Comparison of ENCODE assay signal across 25 cellular contexts in the genomic region with DNA sequence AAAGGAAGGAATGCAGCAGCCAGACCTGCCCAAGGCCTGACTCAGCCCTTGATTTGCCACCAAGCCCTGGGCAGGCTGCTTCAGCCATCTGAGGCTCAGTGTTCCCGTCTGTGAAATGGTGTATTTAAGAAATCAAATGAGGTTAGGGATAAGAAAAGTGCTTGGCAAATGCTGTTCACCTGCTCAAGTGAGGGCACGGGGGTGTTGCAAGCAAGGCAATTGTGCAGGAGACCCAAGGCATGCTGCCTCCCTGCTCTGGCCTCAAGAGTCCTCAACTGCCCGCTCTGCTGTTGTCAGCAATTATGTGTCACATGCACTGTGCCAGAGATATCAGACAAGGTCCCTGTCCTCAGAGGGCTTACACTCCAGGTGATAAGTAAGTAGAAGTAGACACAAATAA.
A peak's percentile ranks its signal among the peaks of the same experiment; 100 is the strongest.
DNase-seq lines count a peak whose midpoint lies in the region; ATAC-seq and TF ChIP-seq lines count a peak whose summit lies in the region.
"Had no signal": no experiment of that assay in that cellular context is flagged by ENCODE, and none has a peak within 500 bp of the region (broad histone marks: within the 10 kb centered on the region; RNA-seq: fewer than 3 reads in every experiment).

No MANE protein-coding gene starts in this region.

- no peaks in the 10 kb centered on the region for H3K36me3 Mint-ChIP-seq in activated T-cell treated with anti-CD3 and anti-CD28 coated beads, Interleukin-2, amount 50 U/mL, for 24 hours (ENCODE audit: low read depth)
- H3K36me3 Mint-ChIP-seq in activated T-cell treated with anti-CD3 and anti-CD28 coated beads, Interleukin-2, amount 50 U/mL, for 72 hours (ENCODE audit: insufficient read depth in 2 of 2), result no peaks in the 10 kb centered on the region
- no peaks in the 10 kb centered on the region for H3K36me3 Mint-ChIP-seq in type B pancreatic cell
- H3K36me3 Mint-ChIP-seq: CD4-positive, CD25-positive, alpha-beta regulatory T cell had no signal

- intact Hi-C loops in colonic mucosa (cut with DNase I), result no loop called here

- DNase-seq in activated T-cell treated with anti-CD3 and anti-CD28 coated beads, Interleukin-2, amount 50 U/mL, for 24 hours, result peak; percentile 21
- no peak for DNase-seq in activated T-cell treated with anti-CD3 and anti-CD28 coated beads, Interleukin-2, amount 50 U/mL, for 72 hours
- DNase-seq in colonic mucosa (peak; percentile 1), lung (ENCODE audit: low spot score) (peak; percentile 20), type B pancreatic cell (ENCODE audit: extremely low spot score, unreplicated experiment) (peak; percentile 45), nucleus accumbens (lab: John Stamatoyannopoulos, UW) (no peak), amygdala (lab: John Stamatoyannopoulos, UW) (no peak)
- DNase-seq: CD4-positive, CD25-positive, alpha-beta regulatory T cell; DMS153; DND-41; HFFc6; IMR-90; KG1; MG63; NCI-H1105 treated with DMSO at 0.1 percent for 48 hours; NCI-H146; NCI-H2029; NCI-H446; NCI-H526; NCI-H82; NK-92 treated with Interleukin-12 subunit alpha and Interleukin-12 subunit beta, amount 100 ng/mL, for 24 hours; PC-3 had no signal

- H3K27ac Mint-ChIP-seq in activated T-cell treated with anti-CD3 and anti-CD28 coated beads, Interleukin-2, amount 50 U/mL, for 24 hours, result no peak overlapping the region
- no peak overlapping the region for H3K27ac Mint-ChIP-seq in activated T-cell treated with anti-CD3 and anti-CD28 coated beads, Interleukin-2, amount 50 U/mL, for 72 hours
- no peak overlapping the region for H3K27ac Mint-ChIP-seq in type B pancreatic cell
- H3K27ac Mint-ChIP-seq: CD4-positive, CD25-positive, alpha-beta regulatory T cell; HFFc6 had no signal

- H3K4me3 ChIP-seq in colonic mucosa (no peak overlapping the region), lung (no peak overlapping the region)
- H3K4me3 ChIP-seq: BLaER1, MG63 had no signal

- H3K9ac ChIP-seq in colonic mucosa (ENCODE audit: low read depth in 2 of 2, low read length in 2 of 2), result no peak overlapping the region
- H3K9ac ChIP-seq: BLaER1 had no signal

- no peak overlapping the region for H3K27ac ChIP-seq in colonic mucosa
- H3K27ac ChIP-seq in lung (ENCODE audit: low read depth in 1 of 2, low read length in 1 of 2), result no peak overlapping the region
- H3K27ac ChIP-seq: BLaER1 had no signal

- TF ChIP-seq CTCF in colonic mucosa (IDR thresholded peaks at IDR 0.05) (no peak), lung (IDR thresholded peaks at IDR 0.05; ENCODE audit: control extremely low read depth, extremely low read depth) (no peak), type B pancreatic cell (conservative IDR thresholded peaks at IDR 0.05) (no peak)

- H3K36me3 ChIP-seq in colonic mucosa, result no peaks in the 10 kb centered on the region
- H3K36me3 ChIP-seq in lung (ENCODE audit: control insufficient read depth in 2 of 2, insufficient read depth in 2 of 2, low read length in 2 of 2), result no peaks in the 10 kb centered on the region
- H3K36me3 ChIP-seq: BLaER1, MG63 had no signal

- H3K9me3 ChIP-seq in colonic mucosa, result no peaks in the 10 kb centered on the region
- H3K9me3 ChIP-seq in lung (ENCODE audit: control insufficient read depth in 2 of 2, insufficient read depth in 1 of 2, low read length in 1 of 2), result no peaks in the 10 kb centered on the region
- H3K9me3 ChIP-seq: BLaER1 had no signal

- no peak overlapping the region for H3K4me3 Mint-ChIP-seq in activated T-cell treated with anti-CD3 and anti-CD28 coated beads, Interleukin-2, amount 50 U/mL, for 24 hours
- no peak overlapping the region for H3K4me3 Mint-ChIP-seq in activated T-cell treated with anti-CD3 and anti-CD28 coated beads, Interleukin-2, amount 50 U/mL, for 72 hours
- no peak overlapping the region for H3K4me3 Mint-ChIP-seq in type B pancreatic cell
- H3K4me3 Mint-ChIP-seq: CD4-positive, CD25-positive, alpha-beta regulatory T cell; H9; HFFc6 had no signal

- no peak for ATAC-seq in activated T-cell treated with anti-CD3 and anti-CD28 coated beads, Interleukin-2, amount 50 U/mL, for 72 hours (replicated peaks in 1 of 2)
- ATAC-seq in lung (ENCODE audit: insufficient read depth, low FRiP score) (no peak), HG03039 (IDR thresholded peaks at IDR 0.05; ENCODE audit: unreplicated experiment) (no peak)
- ATAC-seq: PC-3 had no signal

- H3K27me3 ChIP-seq in colonic mucosa (no peaks in the 10 kb centered on the region), lung (ENCODE audit: control insufficient read depth, insufficient read depth) (no peaks in the 10 kb centered on the region)
- H3K27me3 ChIP-seq: BLaER1, MG63 had no signal

- H3K9me3 Mint-ChIP-seq in activated T-cell treated with anti-CD3 and anti-CD28 coated beads, Interleukin-2, amount 50 U/mL, for 24 hours, result no peaks in the 10 kb centered on the region
- H3K9me3 Mint-ChIP-seq in activated T-cell treated with anti-CD3 and anti-CD28 coated beads, Interleukin-2, amount 50 U/mL, for 72 hours, result no peaks in the 10 kb centered on the region
- H3K9me3 Mint-ChIP-seq in type B pancreatic cell, result peaks cover 7% of the 10 kb centered on the region
- H3K9me3 Mint-ChIP-seq: HFFc6 had no signal

- peaks cover 72% of the 10 kb centered on the region for H3K27me3 Mint-ChIP-seq in activated T-cell treated with anti-CD3 and anti-CD28 coated beads, Interleukin-2, amount 50 U/mL, for 24 hours
- peaks cover 74% of the 10 kb centered on the region for H3K27me3 Mint-ChIP-seq in activated T-cell treated with anti-CD3 and anti-CD28 coated beads, Interleukin-2, amount 50 U/mL, for 72 hours (ENCODE audit: low read depth)
- H3K27me3 Mint-ChIP-seq in type B pancreatic cell, result peaks cover 7% of the 10 kb centered on the region

- H3K4me1 ChIP-seq in colonic mucosa (no peaks in the 10 kb centered on the region), lung (ENCODE audit: control insufficient read depth in 2 of 2, insufficient read depth in 2 of 2, low read length in 2 of 2) (no peaks in the 10 kb centered on the region)

- 93 to 96% methylated on average over 3 of the region's 3 CpGs for WGBS in lung, 2 donors

- H3K4me1 Mint-ChIP-seq in activated T-cell treated with anti-CD3 and anti-CD28 coated beads, Interleukin-2, amount 50 U/mL, for 24 hours (ENCODE audit: low read depth), result peaks cover 21% of the 10 kb centered on the region
- peaks cover 24% of the 10 kb centered on the region for H3K4me1 Mint-ChIP-seq in activated T-cell treated with anti-CD3 and anti-CD28 coated beads, Interleukin-2, amount 50 U/mL, for 72 hours (ENCODE audit: low read depth)
- no peaks in the 10 kb centered on the region for H3K4me1 Mint-ChIP-seq in type B pancreatic cell (ENCODE audit: unreplicated experiment)
- H3K4me1 Mint-ChIP-seq: CD4-positive, CD25-positive, alpha-beta regulatory T cell had no signal

Comparison
In these comparisons a context has a peak if more than half of its experiments do, and no peak if none do; other contexts are left out.
1. DNase-seq: peak in activated T-cell treated with anti-CD3 and anti-CD28 coated beads, Interleukin-2, amount 50 U/mL, for 24 hours (single experiment), colonic mucosa (single experiment), lung (single experiment) and type B pancreatic cell (single experiment); none in activated T-cell treated with anti-CD3 and anti-CD28 coated beads, Interleukin-2, amount 50 U/mL, for 72 hours (0 of 2), nucleus accumbens (0 of 56) and amygdala (0 of 56).